ENCODE assay signal across 8 cellular contexts in genomic region chr9:127878001-127878651, GRCh38. TPM values are rescaled to one million over a fixed set of nuclear protein-coding genes. Genes with fewer than 3 reads are reported as not detected.
A peak's percentile ranks its signal among the peaks of the same experiment; 100 is the strongest.
DNase-seq lines count a peak whose midpoint lies in the region; ATAC-seq and TF ChIP-seq lines count a peak whose summit lies in the region.

No MANE protein-coding gene starts in this region.

- no peaks in the 10 kb centered on the region for H3K36me3 ChIP-seq in prostate gland

- H3K9me3 ChIP-seq in prostate gland, result no peaks in the 10 kb centered on the region

- H3K27me3 ChIP-seq in prostate gland (replicated peaks; ENCODE audit: insufficient read depth), result no peaks in the 10 kb centered on the region

- POLR2A ChIA-PET in activated CD8-positive, alpha-beta T cell treated with anti-CD3 and anti-CD28 coated beads for 36 hours (lab: Charles Lee), result interaction anchor here (1.6 kb wide), 1 partner anchor 9 kb away, joined by 8 read pairs; no protein-coding TSS in a partner anchor

- H3K9me3 Mint-ChIP-seq in activated CD8-positive, alpha-beta T cell treated with anti-CD3 and anti-CD28 coated beads for 36 hours, result no peaks in the 10 kb centered on the region

- no peak for TF ChIP-seq CTCF in fibroblast of villous mesenchyme (IDR thresholded peaks at IDR 0.05; ENCODE audit: insufficient read depth, low read depth, low read length)
- no peak for TF ChIP-seq CTCF in prostate gland (IDR thresholded peaks at IDR 0.05)
- TF ChIP-seq CTCF in activated CD8-positive, alpha-beta T cell treated with anti-CD3 and anti-CD28 coated beads for 36 hours (IDR thresholded peaks at IDR 0.05), result no peak

- peak overlapping the region in 1 of 2 donors; percentile 51 for H3K27ac ChIP-seq in prostate gland

- H3K4me3 ChIP-seq in fibroblast of villous mesenchyme (ENCODE audit: low read depth, low read length), result peak overlapping the region; percentile 59
- peak overlapping the region; percentile 45 to 52 for H3K4me3 ChIP-seq in prostate gland

- no peak overlapping the region for H3K27ac Mint-ChIP-seq in activated CD8-positive, alpha-beta T cell treated with anti-CD3 and anti-CD28 coated beads for 36 hours

- peaks cover 2% of the 10 kb centered on the region for H3K36me3 Mint-ChIP-seq in activated CD8-positive, alpha-beta T cell treated with anti-CD3 and anti-CD28 coated beads for 36 hours (ENCODE audit: low read depth)

- WGBS in prostate gland, result 30% methylated on average over 18 of the region's 18 CpGs

- TF ChIP-seq POLR2A in prostate gland (IDR thresholded peaks at IDR 0.05), result no peak

- H3K27me3 Mint-ChIP-seq in activated CD8-positive, alpha-beta T cell treated with anti-CD3 and anti-CD28 coated beads for 36 hours, result peaks cover 7% of the 10 kb centered on the region

- DNase-seq in DMS53 treated with DMSO at 0.1 percent for 48 hours (lab: John Stamatoyannopoulos, UW; ENCODE audit: unreplicated experiment) (peak; percentile 32), SW480 (ENCODE audit: low spot score) (peak; percentile 29), fibroblast of villous mesenchyme (ENCODE audit: low read depth) (peak; percentile 76), prostate gland (ENCODE audit: low spot score) (no peak), epidermal melanocyte (ENCODE audit: insufficient read length, low spot score) (no peak), NCI-H345 treated with DMSO at 0.1 percent for 48 hours (lab: John Stamatoyannopoulos, UW; ENCODE audit: unreplicated experiment) (no peak)
- no peak for DNase-seq in activated CD8-positive, alpha-beta T cell treated with anti-CD3 and anti-CD28 coated beads for 36 hours

- intact Hi-C loops in prostate gland (cut with DNase I), result loop anchor here (5.0 kb wide), 1 partner anchor 141 kb away; the partner anchor contains the start of gene TOR2A
- intact Hi-C loops in activated CD8-positive, alpha-beta T cell treated with anti-CD3 and anti-CD28 coated beads for 36 hours (cut with micrococcal nuclease), result no loop called here

- CTCF ChIA-PET in activated CD8-positive, alpha-beta T cell treated with anti-CD3 and anti-CD28 coated beads for 36 hours (lab: Charles Lee), result interaction anchor here (1.2 to 1.3 kb wide), 2 partner anchors 8 to 43 kb away, joined by 3 to 5 read pairs; no protein-coding TSS in a partner anchor

- ATAC-seq in GM21786 (IDR thresholded peaks at IDR 0.05; ENCODE audit: unreplicated experiment), result no peak
- ATAC-seq in activated CD8-positive, alpha-beta T cell treated with anti-CD3 and anti-CD28 coated beads for 36 hours, result no peak

- H3K4me1 ChIP-seq in prostate gland (replicated peaks), result peaks cover 8% of the 10 kb centered on the region

- H3K4me3 Mint-ChIP-seq in activated CD8-positive, alpha-beta T cell treated with anti-CD3 and anti-CD28 coated beads for 36 hours, result no peak overlapping the region

- H3K4me1 Mint-ChIP-seq in activated CD8-positive, alpha-beta T cell treated with anti-CD3 and anti-CD28 coated beads for 36 hours (ENCODE audit: low read depth), result peaks cover 5% of the 10 kb centered on the region

RNA-seq across cellular contexts. Expression of gene AK1, which starts 0.7 kb away (rescaled TPM):
- total RNA-seq in fibroblast of villous mesenchyme, result 37.1 and 43.8 TPM in 2 replicates
- 100 to 1,000 TPM in 1 of 2 donors, 10 to 100 TPM in 1; 22.2 to 123 TPM for total RNA-seq in prostate gland
- 10 to 100 TPM; 12.1 to 14.8 TPM for total RNA-seq in activated CD8-positive, alpha-beta T cell treated with anti-CD3 and anti-CD28 coated beads for 36 hours

RNA-seq across cellular contexts. Expression of gene ST6GALNAC6, which starts 21.3 kb away (rescaled TPM):
- total RNA-seq in fibroblast of villous mesenchyme (39.9 and 44.0 TPM in 2 replicates), prostate gland (10 to 100 TPM; 46.4 to 95.1 TPM)
- total RNA-seq in activated CD8-positive, alpha-beta T cell treated with anti-CD3 and anti-CD28 coated beads for 36 hours, result 10 to 100 TPM; 36.9 to 38.8 TPM

RNA-seq across cellular contexts. Expression of gene ENG, which starts 23.7 kb away (rescaled TPM):
- total RNA-seq in fibroblast of villous mesenchyme, result 25.8 and 30.7 TPM in 2 replicates
- 100 to 1,000 TPM in 1 of 2 donors, 10 to 100 TPM in 1; 24.3 to 336 TPM for total RNA-seq in prostate gland
- total RNA-seq in activated CD8-positive, alpha-beta T cell treated with anti-CD3 and anti-CD28 coated beads for 36 hours, result 10 to 100 TPM; 14.2 to 15.0 TPM

RNA-seq across cellular contexts. Expression of gene ST6GALNAC4, which starts 38.7 kb away (rescaled TPM):
- 30.0 and 34.1 TPM in 2 replicates for total RNA-seq in fibroblast of villous mesenchyme
- 10 to 100 TPM; 21.8 to 47.0 TPM for total RNA-seq in prostate gland
- total RNA-seq in activated CD8-positive, alpha-beta T cell treated with anti-CD3 and anti-CD28 coated beads for 36 hours, result 10 to 100 TPM; 34.3 to 34.9 TPM

RNA-seq across cellular contexts. Expression of gene PIP5KL1, which starts 52.5 kb away (rescaled TPM):
- total RNA-seq in fibroblast of villous mesenchyme (2.6 and 3.5 TPM in 2 replicates), prostate gland (10 to 100 TPM in 1 of 2 donors, 1 to 10 TPM in 1; 3.1 to 16.5 TPM)
- total RNA-seq in activated CD8-positive, alpha-beta T cell treated with anti-CD3 and anti-CD28 coated beads for 36 hours, result 1 to 10 TPM; 1.7 to 2.5 TPM

Comparison
In these comparisons a context has a peak if more than half of its experiments do, and no peak if none do; other contexts are left out.
1. DNase-seq: peak in DMS53 treated with DMSO at 0.1 percent for 48 hours (single experiment), SW480 (single experiment) and fibroblast of villous mesenchyme (single experiment); none in prostate gland (single experiment), epidermal melanocyte (single experiment), activated CD8-positive, alpha-beta T cell treated with anti-CD3 and anti-CD28 coated beads for 36 hours (single experiment) and NCI-H345 treated with DMSO at 0.1 percent for 48 hours (single experiment).